In genomic region chr2:72821983-72822382, GRCh38 we compare ENCODE assay signal across 21 cellular contexts.
"Had no signal": no experiment of that assay in that cellular context is flagged by ENCODE, and none has a peak within 500 bp of the region (broad histone marks: within the 10 kb centered on the region; RNA-seq: fewer than 3 reads in every experiment).

No MANE protein-coding gene starts in this region.

- H3K27me3 Mint-ChIP-seq: activated T-helper 17 cell treated with anti-CD3 and anti-CD28 coated beads, Interleukin-2, amount 50 U/mL, for 72 hours; central memory CD8-positive, alpha-beta T cell; effector memory CD8-positive, alpha-beta T cell; memory B cell had no signal

- ATAC-seq: activated T-helper 17 cell treated with anti-CD3 and anti-CD28 coated beads, Interleukin-2, amount 50 U/mL, for 72 hours; effector memory CD8-positive, alpha-beta T cell; stimulated activated naive B cell treated with anti-CD40 and anti-IgM and Interleukin-4, amounts not matched to agents 10 μg/mL and 1 μg/mL and 100 μg/mL, for 72 hours; WTC11 had no signal

- H3K4me3 ChIP-seq: sigmoid colon, testis had no signal

- H3K27ac Mint-ChIP-seq: activated naive CD4-positive, alpha-beta T cell treated with anti-CD3 and anti-CD28 coated beads, Interleukin-2, amount 50 U/mL, for 72 hours; activated T-helper 17 cell treated with anti-CD3 and anti-CD28 coated beads, Interleukin-2, amount 50 U/mL, for 72 hours; effector memory CD8-positive, alpha-beta T cell; immature natural killer cell; memory B cell; nephron progenitor cell; stimulated activated naive B cell treated with anti-CD40 and anti-IgM and Interleukin-4, amounts not matched to agents 10 μg/mL and 1 μg/mL and 100 μg/mL, for 72 hours; WTC11 had no signal

- H3K27ac ChIP-seq: brain microvascular endothelial cell, sigmoid colon, testis had no signal

- H3K36me3 ChIP-seq: brain microvascular endothelial cell, sigmoid colon had no signal

- H3K9me3 ChIP-seq: sigmoid colon, testis had no signal

- H3K9me3 Mint-ChIP-seq: activated naive CD4-positive, alpha-beta T cell treated with anti-CD3 and anti-CD28 coated beads, Interleukin-2, amount 50 U/mL, for 72 hours; activated T-helper 17 cell treated with anti-CD3 and anti-CD28 coated beads, Interleukin-2, amount 50 U/mL, for 72 hours; central memory CD8-positive, alpha-beta T cell; effector memory CD8-positive, alpha-beta T cell; immature natural killer cell; memory B cell; nephron progenitor cell; WTC11 had no signal

- H3K36me3 Mint-ChIP-seq: WTC11 had no signal

- H3K4me3 Mint-ChIP-seq: activated T-helper 17 cell treated with anti-CD3 and anti-CD28 coated beads, Interleukin-2, amount 50 U/mL, for 72 hours; central memory CD8-positive, alpha-beta T cell; effector memory CD8-positive, alpha-beta T cell; immature natural killer cell; memory B cell; nephron progenitor cell; stimulated activated naive B cell treated with anti-CD40 and anti-IgM and Interleukin-4, amounts not matched to agents 10 μg/mL and 1 μg/mL and 100 μg/mL, for 72 hours; WTC11 had no signal

- DNase-seq: activated T-cell treated with anti-CD3 and anti-CD28 coated beads, Interleukin-2, amount 50 U/mL, for 1 hour; aorta; brain microvascular endothelial cell; effector memory CD8-positive, alpha-beta T cell; immature natural killer cell; kidney glomerular epithelial cell; nephron progenitor cell; occipital lobe; sigmoid colon; stimulated activated CD4-positive, alpha-beta T cell treated with anti-CD3 and anti-CD28 coated beads, Interleukin-2, amount 100 ng/mL, for 48 hours; stimulated activated CD8-positive, alpha-beta memory T cell treated with anti-CD3 and anti-CD28 coated beads, Interleukin-4, amount 100 ng/mL, for 48 hours; stimulated activated naive B cell treated with anti-CD40 and anti-IgM and Interleukin-4, amounts not matched to agents 10 μg/mL and 1 μg/mL and 100 μg/mL, for 72 hours; T-helper 1 cell; T1000; testis; trophoblast cell had no signal

- H3K27me3 ChIP-seq: brain microvascular endothelial cell, sigmoid colon, testis had no signal
